Comparison of ENCODE assay signal across 19 cellular contexts in the genomic region with DNA sequence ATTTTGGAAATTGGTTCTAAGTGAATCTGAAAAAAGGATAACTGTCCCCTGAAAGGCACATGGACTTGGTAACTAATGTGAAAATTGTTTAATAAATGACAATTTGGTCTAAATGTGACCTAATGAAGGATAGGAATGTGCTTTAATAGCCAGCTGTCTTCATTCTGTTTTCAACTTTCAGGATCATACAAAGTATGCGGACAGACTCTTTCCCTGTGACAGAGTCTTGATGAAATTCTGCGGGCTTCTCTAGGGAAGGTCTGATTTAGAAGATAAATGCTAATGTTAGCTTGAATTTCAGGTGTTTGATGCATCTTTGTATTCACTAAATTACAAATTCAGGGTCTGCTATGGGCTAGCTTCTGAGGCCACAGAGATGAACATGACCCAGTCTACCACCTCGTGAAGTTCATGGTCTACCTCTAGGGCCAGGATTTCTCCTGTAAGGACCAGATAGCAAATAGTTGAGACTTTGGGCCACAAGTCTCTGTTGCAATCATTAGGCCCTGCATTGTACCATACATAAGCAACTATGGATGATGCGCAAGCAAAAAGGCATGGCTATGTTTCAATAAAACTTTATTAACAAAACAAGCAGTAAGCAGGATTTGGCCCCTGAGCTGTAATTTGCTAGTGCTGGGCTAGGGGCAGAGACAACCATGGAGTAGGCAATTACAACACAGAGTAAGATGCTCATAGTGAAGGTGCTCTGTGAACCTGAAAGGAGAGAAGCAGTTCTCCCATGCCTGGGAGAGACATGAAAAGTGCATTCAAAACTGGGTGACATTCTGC.
"Had no signal": no experiment of that assay in that cellular context is flagged by ENCODE, and none has a peak within 500 bp of the region (broad histone marks: within the 10 kb centered on the region; RNA-seq: fewer than 3 reads in every experiment).

No MANE protein-coding gene starts in this region.

- H3K27ac ChIP-seq: epithelial cell of prostate, esophagus squamous epithelium, foreskin keratinocyte, hepatocyte, suprapubic skin, thyroid gland, upper lobe of left lung had no signal

- H3K79me2 ChIP-seq: hepatocyte had no signal

- H3K9me3 ChIP-seq: esophagus squamous epithelium, suprapubic skin, thyroid gland, upper lobe of left lung had no signal

- H3K4me3 ChIP-seq: esophagus squamous epithelium, hepatocyte, lung, suprapubic skin, thyroid gland, upper lobe of left lung had no signal

- H2AFZ ChIP-seq: hepatocyte had no signal

- FAIRE-seq: kidney had no signal

- H3K4me1 ChIP-seq: esophagus squamous epithelium, suprapubic skin, thyroid gland, upper lobe of left lung had no signal

- H3K27me3 ChIP-seq: esophagus squamous epithelium, foreskin keratinocyte, hepatocyte, suprapubic skin, thyroid gland, upper lobe of left lung had no signal

- H3K36me3 ChIP-seq: esophagus squamous epithelium, suprapubic skin, thyroid gland, upper lobe of left lung had no signal

- DNase-seq: effector memory CD8-positive, alpha-beta T cell; esophagus squamous epithelium; head of caudate nucleus; kidney; left cardiac atrium; left ventricle myocardium superior; naive thymus-derived CD4-positive, alpha-beta T cell; nephron progenitor cell; stimulated activated CD4-positive, alpha-beta T cell treated with anti-CD3 and anti-CD28 coated beads, Interleukin-4, amount 100 ng/mL, for 1 hour; stimulated activated CD8-positive, alpha-beta memory T cell treated with anti-CD3 and anti-CD28 coated beads, Interleukin-4, amount 100 ng/mL, for 48 hours; stimulated activated naive CD8-positive, alpha-beta T cell treated with anti-CD3 and anti-CD28 coated beads, Interleukin-15, Interleukin-2, amounts not matched to agents 100 U/mL and 50 U/mL, for 24 hours; thyroid gland; upper lobe of left lung had no signal

- ATAC-seq: effector memory CD8-positive, alpha-beta T cell; foreskin keratinocyte; left cardiac atrium; left ventricle myocardium superior; naive thymus-derived CD4-positive, alpha-beta T cell; stimulated activated effector memory CD8-positive, alpha-beta T cell treated with anti-CD3 and anti-CD28 coated beads, Interleukin-12 subunit alpha, Interleukin-12 subunit beta, amount 100 ng/mL, for 72 hours; stimulated activated naive CD8-positive, alpha-beta T cell treated with anti-CD3 and anti-CD28 coated beads, Interleukin-15, Interleukin-2, amounts not matched to agents 100 U/mL and 50 U/mL, for 24 hours had no signal

- H3K4me2 ChIP-seq: hepatocyte had no signal
